In the genomic region with DNA sequence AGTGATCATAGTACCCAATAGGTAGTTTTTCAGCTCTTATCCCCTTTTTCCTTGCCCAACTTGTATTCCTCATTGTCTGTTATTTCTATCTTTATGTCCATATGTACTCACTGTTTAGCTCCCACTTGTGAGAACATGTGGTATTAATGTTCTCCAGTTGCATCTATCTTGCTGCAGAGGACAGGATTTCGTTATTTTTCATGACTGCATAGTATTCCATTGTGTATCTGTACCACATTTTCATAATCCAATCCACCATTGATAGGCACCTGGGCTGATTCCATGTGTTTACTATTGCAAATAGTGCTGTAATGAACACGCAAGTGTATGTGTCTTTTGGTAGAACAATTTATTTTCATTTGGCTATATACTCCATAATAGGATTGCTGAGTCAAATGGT, we compare ENCODE assay signal across 8 cellular contexts.
"Had no signal": no experiment of that assay in that cellular context is flagged by ENCODE, and none has a peak within 500 bp of the region (broad histone marks: within the 10 kb centered on the region; RNA-seq: fewer than 3 reads in every experiment).

No MANE protein-coding gene starts in this region.

- FAIRE-seq: G401.6, GM12878, GM12891, GM12892, GM18507, GM19239 had no signal

- DNase-seq: GDM1, GF-D8 had no signal

- ATAC-seq: GM12878 had no signal

- H3K4me3 ChIP-seq: GM12878 had no signal
